11 cellular contexts compared by ENCODE assay signal in the genomic region with DNA sequence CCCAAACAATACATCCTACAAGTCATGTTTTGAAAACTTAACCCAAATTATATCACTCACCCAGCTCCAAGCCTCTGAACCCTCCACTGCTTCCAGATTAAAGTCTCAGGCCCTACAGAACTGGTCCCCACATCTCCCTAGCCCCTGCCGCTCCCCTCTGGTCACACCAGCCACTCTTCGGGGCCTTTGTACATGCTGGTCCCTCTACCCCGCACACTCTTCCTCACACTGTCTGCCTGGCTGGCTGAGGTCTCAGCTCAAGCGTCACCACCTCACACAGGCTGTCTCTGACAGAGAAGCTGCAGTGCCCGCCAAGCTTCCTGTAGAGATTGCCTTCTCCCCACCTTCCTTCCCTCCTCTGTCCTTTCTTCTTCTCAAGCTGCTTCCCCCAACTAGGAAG.
DNase-seq lines count a peak whose midpoint lies in the region; ATAC-seq, FAIRE-seq and TF ChIP-seq lines count a peak whose summit lies in the region.
"Had no signal": no experiment of that assay in that cellular context is flagged by ENCODE, and none has a peak within 500 bp of the region (broad histone marks: within the 10 kb centered on the region; RNA-seq: fewer than 3 reads in every experiment).

No MANE protein-coding gene starts in this region.

- POLR2A ChIA-PET in A673 (lab: Charles Lee; ENCODE audit: low non-redundant PET) = no interaction called here
- POLR2A ChIA-PET in naive thymus-derived CD8-positive, alpha-beta T cell (lab: Charles Lee) = no interaction called here

- peak overlapping the region; percentile 26 for H3K27ac ChIP-seq in A673 (ENCODE audit: low read depth, low read length, poor library complexity, severe bottlenecking)
- H3K27ac ChIP-seq: neural progenitor cell, RWPE1 had no signal

- peaks cover 5% of the 10 kb centered on the region for H3K4me1 Mint-ChIP-seq in activated naive CD8-positive, alpha-beta T cell treated with anti-CD3 and anti-CD28 coated beads, Interleukin-2, amount 50 U/mL, for 24 hours
- H3K4me1 Mint-ChIP-seq in naive thymus-derived CD8-positive, alpha-beta T cell = peaks cover 0 to 15% (median 11%) of the 10 kb centered on the region in 4 donors
- H3K4me1 Mint-ChIP-seq: neural progenitor cell had no signal

- no peaks in the 10 kb centered on the region for H3K9me3 Mint-ChIP-seq in activated naive CD8-positive, alpha-beta T cell treated with anti-CD3 and anti-CD28 coated beads, Interleukin-2, amount 50 U/mL, for 24 hours
- no peaks in the 10 kb centered on the region for H3K9me3 Mint-ChIP-seq in naive thymus-derived CD8-positive, alpha-beta T cell
- H3K9me3 Mint-ChIP-seq: neural progenitor cell had no signal

- TF ChIP-seq POLR2A in GM12891 (IDR thresholded peaks at IDR 0.05; ENCODE audit: low read depth, low read length) = peak; percentile 30; the same call in 1 of the 2 replicates

- no peak for DNase-seq in A673 (ENCODE audit: low spot score)
- DNase-seq in GM12891 (ENCODE audit: insufficient read length, low spot score) = no peak
- DNase-seq in activated naive CD8-positive, alpha-beta T cell treated with anti-CD3 and anti-CD28 coated beads, Interleukin-2, amount 50 U/mL, for 24 hours = no peak
- DNase-seq in naive thymus-derived CD8-positive, alpha-beta T cell = no peak
- no peak for DNase-seq in SW 1271 (lab: John Stamatoyannopoulos, UW)
- DNase-seq in NCI-H446 treated with DMSO at 0.1 percent for 48 hours (lab: John Stamatoyannopoulos, UW) = no peak
- DNase-seq in HuH-7 (ENCODE audit: low spot score) = no peak
- no peak for DNase-seq in OCI-M2 (lab: John Stamatoyannopoulos, UW; ENCODE audit: unreplicated experiment)

- H3K4me3 ChIP-seq in A673 (ENCODE audit: low read depth, low read length, poor library complexity, severe bottlenecking) = no peak overlapping the region
- H3K4me3 ChIP-seq: HAP-1, neural progenitor cell had no signal

- peaks cover 35% of the 10 kb centered on the region for H3K36me3 Mint-ChIP-seq in activated naive CD8-positive, alpha-beta T cell treated with anti-CD3 and anti-CD28 coated beads, Interleukin-2, amount 50 U/mL, for 24 hours (ENCODE audit: low read depth)
- peaks cover 0 to 70% (median 8%) of the 10 kb centered on the region in 3 donors for H3K36me3 Mint-ChIP-seq in naive thymus-derived CD8-positive, alpha-beta T cell

- no peak overlapping the region for H3K4me3 Mint-ChIP-seq in activated naive CD8-positive, alpha-beta T cell treated with anti-CD3 and anti-CD28 coated beads, Interleukin-2, amount 50 U/mL, for 24 hours
- H3K4me3 Mint-ChIP-seq in naive thymus-derived CD8-positive, alpha-beta T cell = peak overlapping the region in 2 of 10 donors; percentile 36 to 39
- H3K4me3 Mint-ChIP-seq: neural progenitor cell had no signal

- H3K27me3 ChIP-seq in A673 (replicated peaks; ENCODE audit: insufficient read depth, low read depth, low read length, poor library complexity) = no peaks in the 10 kb centered on the region
- H3K27me3 ChIP-seq: neural progenitor cell had no signal

- H3K36me3 ChIP-seq in A673 (ENCODE audit: insufficient read depth, low read length, poor library complexity, severe bottlenecking) = peaks cover 97% of the 10 kb centered on the region
- H3K36me3 ChIP-seq: HAP-1, neural progenitor cell had no signal

- no peaks in the 10 kb centered on the region for H3K9me3 ChIP-seq in A673 (ENCODE audit: low read depth, low read length, poor library complexity, severe bottlenecking)
- H3K9me3 ChIP-seq: HAP-1 had no signal

- peaks cover 3% of the 10 kb centered on the region for H3K4me1 ChIP-seq in A673 (ENCODE audit: insufficient read depth, low read length, poor library complexity, severe bottlenecking)
- H3K4me1 ChIP-seq: HAP-1, neural progenitor cell had no signal

- intact Hi-C loops in A673 (cut with micrococcal nuclease; ENCODE audit: unreplicated experiment) = no loop called here

- BruUV-seq in A673 (replicated peaks; lab: Mats Ljungman, UMichigan) = no TSS peak

- ATAC-seq in activated naive CD8-positive, alpha-beta T cell treated with anti-CD3 and anti-CD28 coated beads, Interleukin-2, amount 50 U/mL, for 24 hours = no peak
- no peak for ATAC-seq in naive thymus-derived CD8-positive, alpha-beta T cell

- H3K27ac Mint-ChIP-seq in activated naive CD8-positive, alpha-beta T cell treated with anti-CD3 and anti-CD28 coated beads, Interleukin-2, amount 50 U/mL, for 24 hours = peak overlapping the region; percentile 68
- peak overlapping the region in 7 of 10 donors; percentile 11 to 90 (median 74) for H3K27ac Mint-ChIP-seq in naive thymus-derived CD8-positive, alpha-beta T cell
- H3K27ac Mint-ChIP-seq: neural progenitor cell had no signal

- peak; percentile 31 for FAIRE-seq in GM12891 (lab: Jason Lieb, UNC)

- H3K27me3 Mint-ChIP-seq in activated naive CD8-positive, alpha-beta T cell treated with anti-CD3 and anti-CD28 coated beads, Interleukin-2, amount 50 U/mL, for 24 hours = no peaks in the 10 kb centered on the region
- no peaks in the 10 kb centered on the region for H3K27me3 Mint-ChIP-seq in naive thymus-derived CD8-positive, alpha-beta T cell

- TF ChIP-seq CTCF in A673 (conservative IDR thresholded peaks at IDR 0.05; ENCODE audit: low read depth, low read length) = no peak

- CTCF ChIA-PET in A673 (lab: Charles Lee) = interaction anchor here (0.7 kb wide), 1 partner anchor 156 kb away, joined by 3 read pairs; no protein-coding TSS in a partner anchor

TF ChIP-seq in GM12891, 5 proteins besides CTCF, POLR2A, EP300 and RAD21:
- TF ChIP-seq POU2F2 (IDR thresholded peaks at IDR 0.05; ENCODE audit: low read depth, low read length) (no peak), TAF1 (IDR thresholded peaks at IDR 0.05; ENCODE audit: low read depth, low read length) (no peak), SPI1 (IDR thresholded peaks at IDR 0.05; ENCODE audit: low read depth, low read length) (no peak), POLR2AphosphoS5 (IDR thresholded peaks at IDR 0.05; ENCODE audit: low read depth, low read length) (no peak), PAX5 (IDR thresholded peaks at IDR 0.05; ENCODE audit: insufficient read depth, low read length, severe bottlenecking) (no peak)
TF ChIP-seq in GM12891: peak in this region for 0.
